In genomic region chr2:134674687-134675086, GRCh38 we compare ENCODE assay signal across 22 cellular contexts. TPM values are rescaled to one million over a fixed set of nuclear protein-coding genes. Genes with fewer than 3 reads are reported as not detected.
"Had no signal": no experiment of that assay in that cellular context is flagged by ENCODE, and none has a peak within 500 bp of the region (broad histone marks: within the 10 kb centered on the region; RNA-seq: fewer than 3 reads in every experiment).

No MANE protein-coding gene starts in this region.

- DNase-seq: activated CD4-positive, alpha-beta T cell treated with anti-CD3 and anti-CD28 coated beads, Interleukin-2, amount 10 ng/mL, durations not matched to agents 7 days and 5 days; activated CD8-positive, alpha-beta memory T cell treated with anti-CD3 and anti-CD28 coated beads, Interleukin-2, amount 10 ng/mL, durations not matched to agents 7 days and 5 days; activated CD8-positive, alpha-beta T cell treated with anti-CD3 and anti-CD28 coated beads for 36 hours; activated gamma-delta T cell treated with Interleukin-2 at 50 U/mL for 16 hours; activated T-cell treated with anti-CD3 and anti-CD28 coated beads for 4 hours; adrenal gland; central memory CD4-positive, alpha-beta T cell; effector CD8-positive, alpha-beta T cell; erythroblast; foreskin keratinocyte; kidney; naive thymus-derived CD8-positive, alpha-beta T cell; spleen; stimulated activated CD4-positive, alpha-beta T cell treated with anti-CD3 and anti-CD28 coated beads, Interleukin-4, amount 100 ng/mL, for 24 hours; stimulated activated naive CD4-positive, alpha-beta T cell treated with Interleukin-2 at 50 U/mL for 16 hours had no signal

- H3K27ac ChIP-seq: adrenal gland, ascending aorta, foreskin keratinocyte, prostate gland, spleen had no signal

- ATAC-seq: activated CD8-positive, alpha-beta memory T cell treated with anti-CD3 and anti-CD28 coated beads, Interleukin-2, amount 10 ng/mL, durations not matched to agents 7 days and 5 days; activated CD8-positive, alpha-beta T cell treated with anti-CD3 and anti-CD28 coated beads for 36 hours; foreskin keratinocyte; naive thymus-derived CD8-positive, alpha-beta T cell had no signal

- H3K9me3 ChIP-seq: adrenal gland, ascending aorta, prostate gland, spleen, upper lobe of left lung had no signal

- H3K4me3 Mint-ChIP-seq: activated CD4-positive, alpha-beta T cell treated with anti-CD3 and anti-CD28 coated beads, Interleukin-2, amount 10 ng/mL, durations not matched to agents 7 days and 5 days; activated CD8-positive, alpha-beta memory T cell treated with anti-CD3 and anti-CD28 coated beads, Interleukin-2, amount 10 ng/mL, durations not matched to agents 7 days and 5 days; activated CD8-positive, alpha-beta T cell treated with anti-CD3 and anti-CD28 coated beads for 36 hours; activated naive CD8-positive, alpha-beta T cell; naive thymus-derived CD8-positive, alpha-beta T cell; T-helper 1 cell treated with Interleukin-12 subunit alpha and Interleukin-12 subunit beta and Interleukin-4 antibody, amounts not matched to agents 30 μg/mL and 1 μg/mL, for 36 hours had no signal

- H3K27ac Mint-ChIP-seq: activated CD4-positive, alpha-beta T cell treated with anti-CD3 and anti-CD28 coated beads, Interleukin-2, amount 10 ng/mL, durations not matched to agents 7 days and 5 days; activated CD8-positive, alpha-beta memory T cell treated with anti-CD3 and anti-CD28 coated beads, Interleukin-2, amount 10 ng/mL, durations not matched to agents 7 days and 5 days; activated CD8-positive, alpha-beta T cell treated with anti-CD3 and anti-CD28 coated beads for 36 hours; activated naive CD8-positive, alpha-beta T cell; T-helper 1 cell treated with Interleukin-12 subunit alpha and Interleukin-12 subunit beta and Interleukin-4 antibody, amounts not matched to agents 30 μg/mL and 1 μg/mL, for 36 hours had no signal

- H3K4me1 ChIP-seq: ascending aorta, foreskin keratinocyte, prostate gland had no signal

- H3K27me3 ChIP-seq: adrenal gland, ascending aorta, foreskin keratinocyte, spleen, upper lobe of left lung had no signal

- H3K36me3 Mint-ChIP-seq: activated naive CD8-positive, alpha-beta T cell; naive thymus-derived CD8-positive, alpha-beta T cell had no signal

- H3K9me3 Mint-ChIP-seq: activated CD4-positive, alpha-beta T cell treated with anti-CD3 and anti-CD28 coated beads, Interleukin-2, amount 10 ng/mL, durations not matched to agents 7 days and 5 days; activated CD8-positive, alpha-beta T cell treated with anti-CD3 and anti-CD28 coated beads for 36 hours; naive thymus-derived CD8-positive, alpha-beta T cell; T-helper 1 cell treated with Interleukin-12 subunit alpha and Interleukin-12 subunit beta and Interleukin-4 antibody, amounts not matched to agents 30 μg/mL and 1 μg/mL, for 36 hours had no signal

- H3K36me3 ChIP-seq: adrenal gland, ascending aorta, prostate gland, spleen, upper lobe of left lung had no signal

- H3K4me3 ChIP-seq: adrenal gland, ascending aorta, lung, prostate gland, spleen, upper lobe of left lung had no signal

- H3K27me3 Mint-ChIP-seq: activated CD8-positive, alpha-beta T cell treated with anti-CD3 and anti-CD28 coated beads for 36 hours; activated naive CD8-positive, alpha-beta T cell had no signal

RNA-seq across cellular contexts. Expression of gene TMEM163, which starts 44.1 kb away (rescaled TPM):
- total RNA-seq: activated CD4-positive, alpha-beta T cell treated with anti-CD3 and anti-CD28 coated beads, Interleukin-2, amount 10 ng/mL, durations not matched to agents 7 days and 5 days; activated CD8-positive, alpha-beta T cell treated with anti-CD3 and anti-CD28 coated beads for 36 hours; ascending aorta; foreskin keratinocyte; naive thymus-derived CD8-positive, alpha-beta T cell; osteocyte had no signal
- polyA plus RNA-seq: foreskin keratinocyte had no signal
